In the genomic region with DNA sequence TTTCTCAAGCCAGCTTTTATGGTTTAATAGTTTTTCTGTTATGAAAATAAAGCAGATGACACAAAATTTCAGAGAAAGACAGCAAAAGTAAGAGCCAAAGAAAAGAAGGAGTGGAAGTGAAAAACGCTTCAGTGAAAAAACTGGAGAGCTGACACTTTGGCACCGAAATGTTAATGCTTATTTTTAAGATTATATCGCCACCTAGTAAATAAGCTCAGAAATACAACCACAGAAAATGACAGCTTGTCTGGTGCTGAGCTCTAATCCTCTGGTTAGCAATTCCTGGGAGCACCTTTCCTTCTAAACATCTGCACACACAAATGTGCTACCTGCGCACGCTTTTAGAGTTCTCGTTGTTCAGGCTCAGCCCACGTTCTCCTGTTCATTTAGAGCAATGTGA, we compare ENCODE assay signal across 8 cellular contexts.
A peak's percentile ranks its signal among the peaks of the same experiment; 100 is the strongest.
DNase-seq lines count a peak whose midpoint lies in the region; ATAC-seq and TF ChIP-seq lines count a peak whose summit lies in the region.

No MANE protein-coding gene starts in this region.

- DNase-seq in COR-L47 (lab: John Stamatoyannopoulos, UW) (peak; percentile 87), Kasumi-1 (lab: John Stamatoyannopoulos, UW) (peak; percentile 66 to 78), RKO (ENCODE audit: low spot score) (peak; percentile 78), esophagus squamous epithelium (lab: John Stamatoyannopoulos, UW) (no peak), occipital lobe (lab: John Stamatoyannopoulos, UW) (peak; percentile 5)
- DNase-seq in activated CD4-positive, alpha-beta memory T cell treated with anti-CD3 and anti-CD28 coated beads, Interleukin-2, amount 10 ng/mL, durations not matched to agents 7 days and 5 days = no peak

- peaks cover 6% of the 10 kb centered on the region for H3K27me3 Mint-ChIP-seq in activated CD4-positive, alpha-beta memory T cell treated with anti-CD3 and anti-CD28 coated beads, Interleukin-2, amount 10 ng/mL, durations not matched to agents 7 days and 5 days

- H3K4me3 ChIP-seq in esophagus squamous epithelium = no peak overlapping the region

- H3K9me3 ChIP-seq in esophagus squamous epithelium = no peaks in the 10 kb centered on the region

- peak; percentile 50 for ATAC-seq in GM19452 (IDR thresholded peaks at IDR 0.05; ENCODE audit: unreplicated experiment)
- ATAC-seq in HG03108 (IDR thresholded peaks at IDR 0.05; ENCODE audit: unreplicated experiment) = no peak

- POLR2A ChIA-PET in activated CD4-positive, alpha-beta memory T cell treated with anti-CD3 and anti-CD28 coated beads, Interleukin-2, amount 10 ng/mL, durations not matched to agents 7 days and 5 days (lab: Charles Lee) = interaction anchor here (1.5 kb wide), 1 partner anchor 307 kb away, joined by 6 read pairs; no protein-coding TSS in a partner anchor

- H3K27me3 ChIP-seq in esophagus squamous epithelium = no peaks in the 10 kb centered on the region

- TF ChIP-seq POLR2A in esophagus squamous epithelium (IDR thresholded peaks at IDR 0.05) = no peak

- H3K36me3 ChIP-seq in esophagus squamous epithelium = no peaks in the 10 kb centered on the region

- H3K36me3 Mint-ChIP-seq in activated CD4-positive, alpha-beta memory T cell treated with anti-CD3 and anti-CD28 coated beads, Interleukin-2, amount 10 ng/mL, durations not matched to agents 7 days and 5 days (ENCODE audit: low read depth) = no peaks in the 10 kb centered on the region

- H3K27ac ChIP-seq in esophagus squamous epithelium = no peak overlapping the region

- H3K4me1 Mint-ChIP-seq in activated CD4-positive, alpha-beta memory T cell treated with anti-CD3 and anti-CD28 coated beads, Interleukin-2, amount 10 ng/mL, durations not matched to agents 7 days and 5 days = peaks cover 4% of the 10 kb centered on the region

- peak in 5 of 6 experiments; percentile 19 to 57 (median 28) for TF ChIP-seq CTCF in esophagus squamous epithelium (IDR thresholded peaks at IDR 0.05)

- CTCF ChIA-PET in activated CD4-positive, alpha-beta memory T cell treated with anti-CD3 and anti-CD28 coated beads, Interleukin-2, amount 10 ng/mL, durations not matched to agents 7 days and 5 days (lab: Charles Lee) = interaction anchor here (0.8 to 8.4 kb wide), 11 partner anchors 13 to 734 kb away, joined by 3 to 122 read pairs (median 4); no protein-coding TSS in a partner anchor

- H3K9me3 Mint-ChIP-seq in activated CD4-positive, alpha-beta memory T cell treated with anti-CD3 and anti-CD28 coated beads, Interleukin-2, amount 10 ng/mL, durations not matched to agents 7 days and 5 days = no peaks in the 10 kb centered on the region

- no peak overlapping the region for H3K4me3 Mint-ChIP-seq in activated CD4-positive, alpha-beta memory T cell treated with anti-CD3 and anti-CD28 coated beads, Interleukin-2, amount 10 ng/mL, durations not matched to agents 7 days and 5 days

- no peaks in the 10 kb centered on the region for H3K4me1 ChIP-seq in esophagus squamous epithelium

- H3K27ac Mint-ChIP-seq in activated CD4-positive, alpha-beta memory T cell treated with anti-CD3 and anti-CD28 coated beads, Interleukin-2, amount 10 ng/mL, durations not matched to agents 7 days and 5 days = no peak overlapping the region

- intact Hi-C loops in esophagus squamous epithelium (cut with DNase I) = loop anchor here (5.0 kb wide), 1 partner anchor 304 kb away; no protein-coding TSS in a partner anchor

- 13 to 16% methylated on average over 7 of the region's 7 CpGs for WGBS in esophagus squamous epithelium, 2 donors

Comparison
In these comparisons a context has a peak if more than half of its experiments do, and no peak if none do; other contexts are left out.
1. DNase-seq: peak in COR-L47 (single experiment), Kasumi-1 (2 of 2), RKO (single experiment) and occipital lobe (single experiment); none in esophagus squamous epithelium (single experiment) and activated CD4-positive, alpha-beta memory T cell treated with anti-CD3 and anti-CD28 coated beads, Interleukin-2, amount 10 ng/mL, durations not matched to agents 7 days and 5 days (single experiment).